In genomic region chr19:47168065-47168464, GRCh38 we compare ENCODE assay signal across 25 cellular contexts.
"Had no signal": no experiment of that assay in that cellular context is flagged by ENCODE, and none has a peak within 500 bp of the region (broad histone marks: within the 10 kb centered on the region; RNA-seq: fewer than 3 reads in every experiment).

No MANE protein-coding gene starts in this region.

- H3K36me3 ChIP-seq: pancreas had no signal

- H3K27ac Mint-ChIP-seq: immature natural killer cell; memory B cell; natural killer cell treated with Interleukin-12 subunit alpha and Interleukin-12 subunit beta and Interleukin-15 and Interleukin-18, amount 100 ng/mL, for 72 hours; stimulated activated effector memory CD8-positive, alpha-beta T cell treated with anti-CD3 and anti-CD28 coated beads, Interleukin-12 subunit alpha, Interleukin-12 subunit beta, amount 100 ng/mL, for 72 hours; stimulated activated naive CD8-positive, alpha-beta T cell treated with anti-CD3 and anti-CD28 coated beads, Interleukin-15, Interleukin-2, amounts not matched to agents 100 ng/mL and 50 ng/mL, for 24 hours; type B pancreatic cell had no signal

- H3K4me1 Mint-ChIP-seq: memory B cell; stimulated activated effector memory CD8-positive, alpha-beta T cell treated with anti-CD3 and anti-CD28 coated beads, Interleukin-12 subunit alpha, Interleukin-12 subunit beta, amount 100 ng/mL, for 72 hours had no signal

- H3K4me1 ChIP-seq: left lung, pancreas, prostate gland, suprapubic skin, tibial artery had no signal

- H3K27me3 Mint-ChIP-seq: memory B cell; naive thymus-derived CD4-positive, alpha-beta T cell; natural killer cell treated with Interleukin-12 subunit alpha and Interleukin-12 subunit beta and Interleukin-15 and Interleukin-18, amount 100 ng/mL, for 72 hours; stimulated activated naive CD8-positive, alpha-beta T cell treated with anti-CD3 and anti-CD28 coated beads, Interleukin-15, Interleukin-2, amounts not matched to agents 100 ng/mL and 50 ng/mL, for 24 hours; type B pancreatic cell had no signal

- DNase-seq: hypothalamus; immature natural killer cell; kidney; left colon; left lung; midbrain; mucosa of descending colon; naive thymus-derived CD4-positive, alpha-beta T cell; nucleus accumbens; pancreas; retina; right cardiac atrium; stimulated activated CD4-positive, alpha-beta T cell treated with anti-CD3 and anti-CD28 coated beads, Interleukin-4, amount 100 ng/mL, for 24 hours; stimulated activated naive CD4-positive, alpha-beta T cell; tibial artery had no signal

- H3K9me3 ChIP-seq: left lung, mucosa of descending colon, pancreas, prostate gland, suprapubic skin, thoracic aorta, tibial artery had no signal

- H3K27me3 ChIP-seq: left lung, pancreas, suprapubic skin, tibial artery had no signal

- H3K4me3 Mint-ChIP-seq: immature natural killer cell; memory B cell; naive thymus-derived CD4-positive, alpha-beta T cell; natural killer cell treated with Interleukin-12 subunit alpha and Interleukin-12 subunit beta and Interleukin-15 and Interleukin-18, amount 100 ng/mL, for 72 hours; stimulated activated effector memory CD8-positive, alpha-beta T cell treated with anti-CD3 and anti-CD28 coated beads, Interleukin-12 subunit alpha, Interleukin-12 subunit beta, amount 100 ng/mL, for 72 hours; stimulated activated naive CD8-positive, alpha-beta T cell treated with anti-CD3 and anti-CD28 coated beads, Interleukin-15, Interleukin-2, amounts not matched to agents 100 ng/mL and 50 ng/mL, for 24 hours; type B pancreatic cell had no signal

- H3K4me3 ChIP-seq: left lung, mucosa of descending colon, pancreas, prostate gland, skin epidermis, suprapubic skin, thoracic aorta, tibial artery had no signal

- H3K9me3 Mint-ChIP-seq: immature natural killer cell; memory B cell; naive thymus-derived CD4-positive, alpha-beta T cell; natural killer cell treated with Interleukin-12 subunit alpha and Interleukin-12 subunit beta and Interleukin-15 and Interleukin-18, amount 100 ng/mL, for 72 hours; stimulated activated effector memory CD8-positive, alpha-beta T cell treated with anti-CD3 and anti-CD28 coated beads, Interleukin-12 subunit alpha, Interleukin-12 subunit beta, amount 100 ng/mL, for 72 hours; stimulated activated naive CD8-positive, alpha-beta T cell treated with anti-CD3 and anti-CD28 coated beads, Interleukin-15, Interleukin-2, amounts not matched to agents 100 ng/mL and 50 ng/mL, for 24 hours; type B pancreatic cell had no signal

- H3K27ac ChIP-seq: left lung, pancreas, prostate gland, skin epidermis, suprapubic skin, thoracic aorta, tibial artery had no signal

- ATAC-seq: left colon; left lung; mucosa of descending colon; naive thymus-derived CD4-positive, alpha-beta T cell; natural killer cell treated with Interleukin-12 subunit alpha and Interleukin-12 subunit beta and Interleukin-15 and Interleukin-18, amount 100 ng/mL, for 72 hours; pancreas; right cardiac atrium; sciatic nerve; stimulated activated effector memory CD8-positive, alpha-beta T cell treated with anti-CD3 and anti-CD28 coated beads, Interleukin-12 subunit alpha, Interleukin-12 subunit beta, amount 100 ng/mL, for 72 hours had no signal
